In genomic region chr2:67652679-67653078, GRCh38 we compare ENCODE assay signal across 22 cellular contexts.
A peak's percentile ranks its signal among the peaks of the same experiment; 100 is the strongest.
DNase-seq lines count a peak whose midpoint lies in the region; ATAC-seq, FAIRE-seq and TF ChIP-seq lines count a peak whose summit lies in the region.
"Had no signal": no experiment of that assay in that cellular context is flagged by ENCODE, and none has a peak within 500 bp of the region (broad histone marks: within the 10 kb centered on the region; RNA-seq: fewer than 3 reads in every experiment).

No MANE protein-coding gene starts in this region.

- peak; percentile 81 for ATAC-seq in GM19395 (IDR thresholded peaks at IDR 0.05; ENCODE audit: unreplicated experiment)
- peak; percentile 58 for ATAC-seq in HG02759 (IDR thresholded peaks at IDR 0.05; ENCODE audit: unreplicated experiment)
- peak; percentile 69 for ATAC-seq in HG03520 (IDR thresholded peaks at IDR 0.05; ENCODE audit: unreplicated experiment)
- no peak for ATAC-seq in SK-N-SH treated with all-trans-retinoic acid at 6 μM for 48 hours
- ATAC-seq: T-helper 17 cell, upper lobe of right lung had no signal

- no peak for TF ChIP-seq POLR2A in GM12891 (IDR thresholded peaks at IDR 0.05; ENCODE audit: low read depth, low read length)

- DNase-seq in GM12891 (ENCODE audit: insufficient read length, low spot score), result peak; percentile 12
- DNase-seq in SW480 (ENCODE audit: low spot score), result no peak
- no peak for DNase-seq in activated CD8-positive, alpha-beta memory T cell treated with anti-CD3 and anti-CD28 coated beads, Interleukin-2, amount 50 U/mL, for 48 hours
- DNase-seq in stimulated activated CD4-positive, alpha-beta T cell treated with anti-CD3 and anti-CD28 coated beads, Interleukin-15, amount 100 ng/mL, for 24 hours, result no peak
- DNase-seq: activated CD4-positive, alpha-beta T cell treated with anti-CD3 and anti-CD28 coated beads, Interleukin-2, amount 50 U/mL, for 48 hours; activated naive CD4-positive, alpha-beta T cell treated with Interleukin-2 at 50 U/mL for 16 hours; anterior cingulate cortex; Calu3; MM.1S; NCI-H1694; NCI-H2227 treated with DMSO at 0.1 percent for 48 hours; NCI-H82; nephron progenitor cell; SJCRH30; T-helper 17 cell; upper lobe of right lung; WERI-Rb-1 had no signal

- no peak for FAIRE-seq in GM12891 (lab: Jason Lieb, UNC)
- FAIRE-seq: frontal cortex had no signal

TF ChIP-seq in GM12891, 5 proteins besides CTCF, POLR2A, EP300 and RAD21:
- TF ChIP-seq POLR2AphosphoS5 (IDR thresholded peaks at IDR 0.05; ENCODE audit: low read depth, low read length), result no peak
- TF ChIP-seq SPI1 (IDR thresholded peaks at IDR 0.05; ENCODE audit: low read depth, low read length), result peak; percentile 80
- TF ChIP-seq POU2F2 (IDR thresholded peaks at IDR 0.05; ENCODE audit: low read depth, low read length), result peak; percentile 91; the same call in 1 of the 2 replicates

TF ChIP-seq in SK-N-SH treated with all-trans-retinoic acid at 6 μM for 48 hours, 23 proteins besides CTCF, POLR2A, EP300 and RAD21:
- TF ChIP-seq OSR1 (CRISPR knock-in tag; IDR thresholded peaks at IDR 0.05) (no peak), PPARA (CRISPR knock-in tag; IDR thresholded peaks at IDR 0.05; ENCODE audit: borderline replicate concordance) (no peak), TSHZ2 (CRISPR knock-in tag; IDR thresholded peaks at IDR 0.05) (no peak), ARNTL (CRISPR knock-in tag; IDR thresholded peaks at IDR 0.05; ENCODE audit: borderline replicate concordance, low read depth) (no peak), SNAI2 (CRISPR knock-in tag; IDR thresholded peaks at IDR 0.05) (no peak), GLIS3 (CRISPR knock-in tag; IDR thresholded peaks at IDR 0.05) (no peak), CREB5 (CRISPR knock-in tag; IDR thresholded peaks at IDR 0.05; ENCODE audit: low read depth) (no peak), ZC3H10 (CRISPR knock-in tag; IDR thresholded peaks at IDR 0.05) (no peak), POU6F1 (CRISPR knock-in tag; IDR thresholded peaks at IDR 0.05; ENCODE audit: borderline replicate concordance, low read depth) (no peak), ZNF8 (CRISPR knock-in tag; IDR thresholded peaks at IDR 0.05) (no peak), TOX (CRISPR knock-in tag; IDR thresholded peaks at IDR 0.05; ENCODE audit: borderline replicate concordance) (no peak), CSRNP3 (CRISPR knock-in tag; IDR thresholded peaks at IDR 0.05) (no peak), ZFP3 (CRISPR knock-in tag; IDR thresholded peaks at IDR 0.05) (no peak)
